In the genomic region with DNA sequence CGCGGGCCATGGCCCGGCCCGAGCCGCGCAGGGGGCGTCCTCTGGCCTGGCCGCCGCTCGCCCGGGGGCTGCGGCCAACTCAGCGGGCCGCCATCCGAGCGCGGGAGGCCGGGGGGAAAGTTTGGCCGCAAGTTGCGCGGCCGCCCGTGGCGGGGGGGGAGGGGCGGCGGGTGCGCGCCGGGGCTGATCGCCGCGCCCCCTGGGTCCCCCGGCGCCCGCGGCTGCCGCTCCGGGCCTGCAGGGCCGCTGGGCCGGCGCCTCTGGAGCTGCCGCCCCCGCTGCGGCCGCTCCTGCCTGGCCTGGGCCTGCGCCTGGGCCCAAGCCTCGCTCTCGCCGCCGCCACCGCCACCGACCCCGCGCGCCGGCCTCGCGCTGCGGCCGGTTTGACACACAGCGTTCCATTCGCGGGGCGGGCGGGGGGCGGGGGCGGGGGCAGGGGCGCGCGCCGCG, we compare ENCODE assay signal across 8 cellular contexts. TPM values are rescaled to one million over a fixed set of nuclear protein-coding genes. Genes with fewer than 3 reads are reported as not detected.
DNase-seq lines count a peak whose midpoint lies in the region; ATAC-seq, FAIRE-seq and TF ChIP-seq lines count a peak whose summit lies in the region.

A gene (minus strand): TSS at position 385 of the 450 bp plus-strand sequence. CDS start 699 bp downstream, outside the sequence.

- CTCF ChIA-PET in AG04449 (lab: Yijun Ruan, JAX) = no interaction called here
- CTCF ChIA-PET in activated CD8-positive, alpha-beta T cell treated with anti-CD3 and anti-CD28 coated beads, Interleukin-2, amount 10 ng/mL, durations not matched to agents 7 days and 5 days (lab: Charles Lee) = no interaction called here

- peaks cover 20% of the 10 kb centered on the region for H3K27me3 Mint-ChIP-seq in activated CD8-positive, alpha-beta T cell treated with anti-CD3 and anti-CD28 coated beads, Interleukin-2, amount 10 ng/mL, durations not matched to agents 7 days and 5 days (ENCODE audit: low read depth)

- H3K27ac ChIP-seq in cardiac muscle cell (peak within 1 kb of the TSS; percentile 88), psoas muscle (peak within 1 kb of the TSS; percentile 84)

- no peak for DNase-seq in AG04449 (ENCODE audit: low read depth, low spot score)
- no peak for DNase-seq in H54 (ENCODE audit: insufficient read length, low spot score)
- DNase-seq in activated CD8-positive, alpha-beta T cell treated with anti-CD3 and anti-CD28 coated beads, Interleukin-2, amount 10 ng/mL, durations not matched to agents 7 days and 5 days = no peak
- no peak for DNase-seq in cardiac muscle cell (ENCODE audit: low read depth in 1 of 2, low spot score in 1 of 2)
- DNase-seq in psoas muscle = no peak
- no peak for DNase-seq in occipital lobe (lab: John Stamatoyannopoulos, UW)
- DNase-seq in NOMO-1 treated with DMSO at 0.1 percent for 48 hours (lab: John Stamatoyannopoulos, UW; ENCODE audit: unreplicated experiment) = no peak
- DNase-seq in retina = no peak

- intact Hi-C loops in psoas muscle (cut with DNase I) = no loop called here

- TF ChIP-seq CTCF in AG04449 (IDR thresholded peaks at IDR 0.05; ENCODE audit: insufficient read depth, low read length, missing control alignments) = no peak
- no peak for TF ChIP-seq CTCF in cardiac muscle cell (IDR thresholded peaks at IDR 0.05; ENCODE audit: low read depth, low read length)
- no peak for TF ChIP-seq CTCF in psoas muscle (IDR thresholded peaks at IDR 0.05)

- H3K4me3 ChIP-seq in AG04449 (ENCODE audit: low read depth, low read length) (peak within 1 kb of the TSS; percentile 82), cardiac muscle cell (peak within 1 kb of the TSS; percentile 100), psoas muscle (peak within 1 kb of the TSS; percentile 85)

- H3K4me3 Mint-ChIP-seq in activated CD8-positive, alpha-beta T cell treated with anti-CD3 and anti-CD28 coated beads, Interleukin-2, amount 10 ng/mL, durations not matched to agents 7 days and 5 days = peak within 1 kb of the TSS; percentile 80

- TF ChIP-seq POLR2A in H54 (IDR thresholded peaks at IDR 0.05; ENCODE audit: low read depth, low read length) = peak; percentile 67

- H3K4me1 ChIP-seq in cardiac muscle cell (ENCODE audit: low read depth) (peaks cover 26% of the 10 kb centered on the region), psoas muscle (peaks cover 28% of the 10 kb centered on the region)

- no peaks in the 10 kb centered on the region for H3K36me3 ChIP-seq in cardiac muscle cell
- no peaks in the 10 kb centered on the region for H3K36me3 ChIP-seq in psoas muscle (ENCODE audit: insufficient read depth in 1 of 2, low read depth in 1 of 2)

- H3K27me3 ChIP-seq in cardiac muscle cell = no peaks in the 10 kb centered on the region
- H3K27me3 ChIP-seq in psoas muscle (ENCODE audit: insufficient read depth in 3 of 3, low read length in 2 of 3) = no peaks in the 10 kb centered on the region

- no peak for ATAC-seq in activated CD8-positive, alpha-beta T cell treated with anti-CD3 and anti-CD28 coated beads, Interleukin-2, amount 10 ng/mL, durations not matched to agents 7 days and 5 days
- ATAC-seq in psoas muscle = no peak

- POLR2A ChIA-PET in AG04449 (lab: Yijun Ruan, JAX) = no interaction called here
- POLR2A ChIA-PET in activated CD8-positive, alpha-beta T cell treated with anti-CD3 and anti-CD28 coated beads, Interleukin-2, amount 10 ng/mL, durations not matched to agents 7 days and 5 days (lab: Charles Lee) = no interaction called here

- H3K9me3 ChIP-seq in cardiac muscle cell (ENCODE audit: low read depth) (no peaks in the 10 kb centered on the region), psoas muscle (no peaks in the 10 kb centered on the region)

- no peaks in the 10 kb centered on the region for H3K9me3 Mint-ChIP-seq in activated CD8-positive, alpha-beta T cell treated with anti-CD3 and anti-CD28 coated beads, Interleukin-2, amount 10 ng/mL, durations not matched to agents 7 days and 5 days (ENCODE audit: insufficient read depth)

- H3K4me1 Mint-ChIP-seq in activated CD8-positive, alpha-beta T cell treated with anti-CD3 and anti-CD28 coated beads, Interleukin-2, amount 10 ng/mL, durations not matched to agents 7 days and 5 days (ENCODE audit: low read depth) = peaks cover 9% of the 10 kb centered on the region

- 0 to 1% (median 0%) methylated on average over 1 to 71 of the region's 72 CpGs for WGBS in psoas muscle, 3 donors

- H3K36me3 Mint-ChIP-seq in activated CD8-positive, alpha-beta T cell treated with anti-CD3 and anti-CD28 coated beads, Interleukin-2, amount 10 ng/mL, durations not matched to agents 7 days and 5 days (ENCODE audit: low read depth) = no peaks in the 10 kb centered on the region

- H3K27ac Mint-ChIP-seq in activated CD8-positive, alpha-beta T cell treated with anti-CD3 and anti-CD28 coated beads, Interleukin-2, amount 10 ng/mL, durations not matched to agents 7 days and 5 days = peak within 1 kb of the TSS; percentile 30

- no peak for FAIRE-seq in H54 (lab: Jason Lieb, UNC)

RNA-seq across cellular contexts. Expression of the gene that starts here (rescaled TPM):
- total RNA-seq in activated CD8-positive, alpha-beta T cell treated with anti-CD3 and anti-CD28 coated beads, Interleukin-2, amount 10 ng/mL, durations not matched to agents 7 days and 5 days = 1 to 10 TPM; 4.1 to 4.3 TPM
- total RNA-seq in cardiac muscle cell = 147 and 173 TPM in 2 replicates
- polyA plus RNA-seq in cardiac muscle cell = 124 and 141 TPM in 2 replicates
- total RNA-seq in psoas muscle = 10 to 100 TPM; 34.9 to 56.7 (median 41.1) TPM
- polyA plus RNA-seq in psoas muscle = 10 to 100 TPM; 21.1 to 51.3 (median 27.9) TPM
- total RNA-seq in occipital lobe = 9.8 TPM
